Comparison of ENCODE assay signal across 2 cellular contexts in genomic region chr12:47823422-47824086, GRCh38.
TF ChIP-seq lines count a peak whose summit lies in the region.

No MANE protein-coding gene starts in this region.

TF ChIP-seq in H1, 55 proteins besides CTCF, POLR2A, EP300 and RAD21:
- no peak for TF ChIP-seq CHD7 (IDR thresholded peaks at IDR 0.05; ENCODE audit: insufficient replicate concordance, low read length)
- no peak for TF ChIP-seq TBP (IDR thresholded peaks at IDR 0.05; ENCODE audit: low read depth, low read length)
- TF ChIP-seq TAF7 (optimal IDR thresholded peaks at IDR 0.05; ENCODE audit: borderline replicate concordance, low read depth, low read length): no peak

TF ChIP-seq in HepG2, 621 proteins besides CTCF, POLR2A, EP300 and RAD21:
- TF ChIP-seq SOX13 (IDR thresholded peaks at IDR 0.05) (no peak), SOX13 (CRISPR knock-in tag; conservative IDR thresholded peaks at IDR 0.05 in 1 of 2, IDR thresholded peaks at IDR 0.05 in 1 of 2) (no peak), ZFP36 (IDR thresholded peaks at IDR 0.05; ENCODE audit: borderline replicate concordance, low read depth, low read length, partially characterized antibody) (no peak), IKZF5 (CRISPR knock-in tag; IDR thresholded peaks at IDR 0.05) (no peak), ZBTB8A (CRISPR knock-in tag; IDR thresholded peaks at IDR 0.05; ENCODE audit: borderline replicate concordance, low read depth) (no peak), ADNP (CRISPR knock-in tag; IDR thresholded peaks at IDR 0.05) (no peak), ZNF253 (CRISPR knock-in tag; IDR thresholded peaks at IDR 0.05; ENCODE audit: borderline replicate concordance) (no peak), ZKSCAN8 (CRISPR knock-in tag; IDR thresholded peaks at IDR 0.05; ENCODE audit: borderline replicate concordance) (no peak), ZNF83 (CRISPR knock-in tag; IDR thresholded peaks at IDR 0.05; ENCODE audit: borderline replicate concordance) (no peak), ZNF180 (CRISPR knock-in tag; IDR thresholded peaks at IDR 0.05; ENCODE audit: borderline replicate concordance, low read depth) (no peak), CCAR2 (optimal IDR thresholded peaks at IDR 0.05; ENCODE audit: low read depth, low read length) (no peak), ZNF556 (CRISPR knock-in tag; IDR thresholded peaks at IDR 0.05; ENCODE audit: borderline replicate concordance) (no peak), MAFG (CRISPR knock-in tag; IDR thresholded peaks at IDR 0.05) (no peak), IRF1 (CRISPR knock-in tag; IDR thresholded peaks at IDR 0.05; ENCODE audit: low read depth) (no peak), HMGXB4 (CRISPR knock-in tag; IDR thresholded peaks at IDR 0.05; ENCODE audit: borderline replicate concordance in 1 of 2, low read depth in 1 of 2) (no peak), ESRRA (CRISPR knock-in tag; IDR thresholded peaks at IDR 0.05; ENCODE audit: low read depth) (no peak), ZNF225 (CRISPR knock-in tag; IDR thresholded peaks at IDR 0.05) (no peak), TFE3 (CRISPR knock-in tag; IDR thresholded peaks at IDR 0.05) (no peak), PRDM4 (CRISPR knock-in tag; IDR thresholded peaks at IDR 0.05; ENCODE audit: borderline replicate concordance) (no peak)
TF ChIP-seq in HepG2: peak in this region for 0.
